In genomic region chr4:38069271-38069760, GRCh38 we compare ENCODE assay signal across 9 cellular contexts.
DNase-seq lines count a peak whose midpoint lies in the region; ATAC-seq and TF ChIP-seq lines count a peak whose summit lies in the region.
"Had no signal": no experiment of that assay in that cellular context is flagged by ENCODE, and none has a peak within 500 bp of the region (broad histone marks: within the 10 kb centered on the region; RNA-seq: fewer than 3 reads in every experiment).

No MANE protein-coding gene starts in this region.

- H3K27me3 ChIP-seq in prostate gland (replicated peaks; ENCODE audit: insufficient read depth) (no peaks in the 10 kb centered on the region), MG63 (no peaks in the 10 kb centered on the region)
- no peaks in the 10 kb centered on the region for H3K27me3 ChIP-seq in CD8-positive, alpha-beta memory T cell (ENCODE audit: insufficient read depth, low read length, poor library complexity, severe bottlenecking)

- H3K9me3 Mint-ChIP-seq in activated B cell treated with CpG ODN at 0.5 μM for 24 hours, result no peaks in the 10 kb centered on the region
- H3K9me3 Mint-ChIP-seq in CD8-positive, alpha-beta memory T cell, result no peaks in the 10 kb centered on the region
- H3K9me3 Mint-ChIP-seq: activated naive CD8-positive, alpha-beta T cell treated with anti-CD3 and anti-CD28 coated beads, Interleukin-2, amount 10 ng/mL, durations not matched to agents 7 days and 5 days had no signal

- H3K27ac Mint-ChIP-seq in activated B cell treated with CpG ODN at 0.5 μM for 24 hours, result no peak overlapping the region
- H3K27ac Mint-ChIP-seq in CD8-positive, alpha-beta memory T cell, result no peak overlapping the region
- H3K27ac Mint-ChIP-seq: activated naive CD8-positive, alpha-beta T cell treated with anti-CD3 and anti-CD28 coated beads, Interleukin-2, amount 10 ng/mL, durations not matched to agents 7 days and 5 days had no signal

- H3K4me3 ChIP-seq in AG04449 (ENCODE audit: low read depth, low read length), result no peak overlapping the region
- H3K4me3 ChIP-seq in fibroblast of pulmonary artery (replicated peaks; ENCODE audit: low read depth, low read length), result no peak overlapping the region
- H3K4me3 ChIP-seq in prostate gland, result no peak overlapping the region
- no peak overlapping the region for H3K4me3 ChIP-seq in CD8-positive, alpha-beta memory T cell (ENCODE audit: low read length)
- H3K4me3 ChIP-seq in MG63, result no peak overlapping the region

- no peak overlapping the region for H3K27ac ChIP-seq in prostate gland
- no peak overlapping the region for H3K27ac ChIP-seq in CD8-positive, alpha-beta memory T cell (ENCODE audit: low read depth, low read length)

- TF ChIP-seq POLR2A in prostate gland (IDR thresholded peaks at IDR 0.05), result no peak

- peak; percentile 24 for TF ChIP-seq CTCF in AG04449 (IDR thresholded peaks at IDR 0.05; ENCODE audit: insufficient read depth, low read length, missing control alignments)
- TF ChIP-seq CTCF in activated B cell treated with CpG ODN at 0.5 μM for 24 hours (IDR thresholded peaks at IDR 0.05), result no peak
- peak; percentile 92 for TF ChIP-seq CTCF in fibroblast of pulmonary artery (IDR thresholded peaks at IDR 0.05; ENCODE audit: low read length, missing control alignments)
- peak in 3 of 4 experiments; percentile 26 to 83 (median 77) for TF ChIP-seq CTCF in prostate gland (IDR thresholded peaks at IDR 0.05)

- CTCF ChIA-PET in AG04449 (lab: Yijun Ruan, JAX), result interaction anchor here (0.9 to 3.9 kb wide), 13 partner anchors 7 to 689 kb away, joined by 3 to 31 read pairs (median 5); no protein-coding TSS in a partner anchor
- CTCF ChIA-PET in activated B cell treated with CpG ODN at 0.5 μM for 24 hours (lab: Charles Lee), result interaction anchor here (0.7 to 2.4 kb wide), 5 partner anchors 12 to 661 kb away, joined by 3 to 14 read pairs (median 4); no protein-coding TSS in a partner anchor
- CTCF ChIA-PET in CD8-positive, alpha-beta memory T cell (lab: Charles Lee), result interaction anchor here (0.9 to 1.5 kb wide), 5 partner anchors 21 to 661 kb away, joined by 3 to 6 read pairs (median 3); no protein-coding TSS in a partner anchor

- peaks cover 63% of the 10 kb centered on the region for H3K36me3 Mint-ChIP-seq in activated B cell treated with CpG ODN at 0.5 μM for 24 hours (ENCODE audit: low read depth)
- peaks cover 8 to 51% (median 20%) of the 10 kb centered on the region in 3 donors for H3K36me3 Mint-ChIP-seq in CD8-positive, alpha-beta memory T cell

- intact Hi-C loops in activated B cell treated with CpG ODN at 0.5 μM for 24 hours (cut with micrococcal nuclease), result no loop called here
- intact Hi-C loops in prostate gland (cut with DNase I), result loop anchor here (5.0 kb wide), 2 partner anchors 253 to 608 kb away; no protein-coding TSS in a partner anchor

- no peaks in the 10 kb centered on the region for H3K27me3 Mint-ChIP-seq in activated B cell treated with CpG ODN at 0.5 μM for 24 hours
- no peaks in the 10 kb centered on the region for H3K27me3 Mint-ChIP-seq in CD8-positive, alpha-beta memory T cell
- H3K27me3 Mint-ChIP-seq: activated naive CD8-positive, alpha-beta T cell treated with anti-CD3 and anti-CD28 coated beads, Interleukin-2, amount 10 ng/mL, durations not matched to agents 7 days and 5 days had no signal

- DNase-seq in AG04449 (ENCODE audit: low read depth, low spot score) (no peak), HCEC 1CT (peak; percentile 55), activated B cell treated with CpG ODN at 0.5 μM for 24 hours (no peak), fibroblast of pulmonary artery (ENCODE audit: low read depth) (peak; percentile 94), prostate gland (ENCODE audit: low spot score) (peak; percentile 60), DMS153 treated with DMSO at 0.1 percent for 48 hours (lab: John Stamatoyannopoulos, UW; ENCODE audit: unreplicated experiment) (no peak), MG63 (no peak)
- no peak for DNase-seq in CD8-positive, alpha-beta memory T cell
- DNase-seq: activated naive CD8-positive, alpha-beta T cell treated with anti-CD3 and anti-CD28 coated beads, Interleukin-2, amount 10 ng/mL, durations not matched to agents 7 days and 5 days had no signal

- peak; percentile 45 for ATAC-seq in activated B cell treated with CpG ODN at 0.5 μM for 24 hours (ENCODE audit: low read depth)

- WGBS in prostate gland, result 37% methylated on average over 6 of the region's 6 CpGs

- no peaks in the 10 kb centered on the region for H3K4me1 ChIP-seq in prostate gland (replicated peaks)
- no peaks in the 10 kb centered on the region for H3K4me1 ChIP-seq in CD8-positive, alpha-beta memory T cell (ENCODE audit: insufficient read depth, low read length)

- H3K9me3 ChIP-seq in prostate gland (no peaks in the 10 kb centered on the region), MG63 (no peaks in the 10 kb centered on the region)
- no peaks in the 10 kb centered on the region for H3K9me3 ChIP-seq in CD8-positive, alpha-beta memory T cell (ENCODE audit: low read length)

- no peak overlapping the region for H3K4me3 Mint-ChIP-seq in activated B cell treated with CpG ODN at 0.5 μM for 24 hours
- H3K4me3 Mint-ChIP-seq in CD8-positive, alpha-beta memory T cell, result no peak overlapping the region
- H3K4me3 Mint-ChIP-seq: activated naive CD8-positive, alpha-beta T cell treated with anti-CD3 and anti-CD28 coated beads, Interleukin-2, amount 10 ng/mL, durations not matched to agents 7 days and 5 days had no signal

- peaks cover 16% of the 10 kb centered on the region for H3K4me1 Mint-ChIP-seq in activated B cell treated with CpG ODN at 0.5 μM for 24 hours
- H3K4me1 Mint-ChIP-seq in CD8-positive, alpha-beta memory T cell, result peaks cover 0 to 11% (median 2%) of the 10 kb centered on the region in 3 donors

- POLR2A ChIA-PET in AG04449 (lab: Yijun Ruan, JAX) (no interaction called here), activated B cell treated with CpG ODN at 0.5 μM for 24 hours (lab: Charles Lee) (interaction anchor here (0.6 kb wide), 1 partner anchor 264 kb away, joined by 3 read pairs; no protein-coding TSS in a partner anchor)
- POLR2A ChIA-PET in CD8-positive, alpha-beta memory T cell (lab: Charles Lee), result no interaction called here

- no peaks in the 10 kb centered on the region for H3K36me3 ChIP-seq in prostate gland
- H3K36me3 ChIP-seq in CD8-positive, alpha-beta memory T cell (ENCODE audit: insufficient read depth, low read length), result peaks cover 10% of the 10 kb centered on the region
- H3K36me3 ChIP-seq in MG63, result no peaks in the 10 kb centered on the region

Comparison
In these comparisons a context has a peak if more than half of its experiments do, and no peak if none do; other contexts are left out.
1. DNase-seq: peak in HCEC 1CT (single experiment), fibroblast of pulmonary artery (single experiment) and prostate gland (single experiment); none in AG04449 (single experiment), activated B cell treated with CpG ODN at 0.5 μM for 24 hours (single experiment), DMS153 treated with DMSO at 0.1 percent for 48 hours (single experiment), CD8-positive, alpha-beta memory T cell (0 of 5) and MG63 (single experiment).